In genomic region chr15:74896316-74896715, GRCh38 we compare ENCODE assay signal across 23 cellular contexts.
"Had no signal": no experiment of that assay in that cellular context is flagged by ENCODE, and none has a peak within 500 bp of the region (broad histone marks: within the 10 kb centered on the region; RNA-seq: fewer than 3 reads in every experiment).

No MANE protein-coding gene starts in this region.

- ATAC-seq: activated CD4-positive, alpha-beta T cell treated with anti-CD3 and anti-CD28 coated beads for 36 hours; gastroesophageal sphincter; sciatic nerve; stimulated activated naive B cell treated with anti-CD40 and anti-IgM and Interleukin-4, amounts not matched to agents 10 μg/mL and 1 μg/mL and 100 μg/mL, for 72 hours had no signal

- H3K4me1 ChIP-seq: breast epithelium, neural progenitor cell had no signal

- H3K9me3 ChIP-seq: breast epithelium, colonic mucosa, gastroesophageal sphincter, thoracic aorta, upper lobe of left lung had no signal

- H3K27me3 Mint-ChIP-seq: activated B cell treated with CpG ODN at 0.5 μM for 24 hours; activated CD4-positive, alpha-beta memory T cell treated with anti-CD3 and anti-CD28 coated beads for 36 hours; activated CD4-positive, alpha-beta T cell treated with anti-CD3 and anti-CD28 coated beads for 36 hours; activated naive CD8-positive, alpha-beta T cell treated with anti-CD3 and anti-CD28 coated beads for 36 hours; memory B cell; stimulated activated naive B cell treated with anti-CD40 and anti-IgM and Interleukin-4, amounts not matched to agents 10 μg/mL and 1 μg/mL and 100 μg/mL, for 72 hours had no signal

- H3K27me3 ChIP-seq: breast epithelium, colonic mucosa, dorsolateral prefrontal cortex, gastroesophageal sphincter, neural progenitor cell, upper lobe of left lung had no signal

- H3K4me1 Mint-ChIP-seq: neural progenitor cell had no signal

- H3K4me3 ChIP-seq: breast epithelium, colonic mucosa, dorsolateral prefrontal cortex, gastroesophageal sphincter, neural progenitor cell, smooth muscle cell, thoracic aorta, upper lobe of left lung had no signal

- DNase-seq: activated B cell treated with CpG ODN at 0.5 μM for 24 hours; activated CD4-positive, alpha-beta memory T cell treated with anti-CD3 and anti-CD28 coated beads for 36 hours; activated CD4-positive, alpha-beta T cell treated with anti-CD3 and anti-CD28 coated beads for 36 hours; activated naive CD4-positive, alpha-beta T cell treated with Interleukin-2 at 50 U/mL for 16 hours; activated naive CD8-positive, alpha-beta T cell treated with anti-CD3 and anti-CD28 coated beads for 36 hours; activated T-cell treated with anti-CD3 and anti-CD28 coated beads, Interleukin-2, amount 50 U/mL, for 48 hours; colonic mucosa; dorsolateral prefrontal cortex; head of caudate nucleus; hypothalamus; stimulated activated CD4-positive, alpha-beta T cell treated with anti-CD3 and anti-CD28 coated beads, Interleukin-2, amount 100 ng/mL, for 48 hours; stimulated activated CD8-positive, alpha-beta memory T cell treated with anti-CD3 and anti-CD28 coated beads, Interleukin-4, amount 100 ng/mL, for 48 hours; stimulated activated naive B cell treated with anti-CD40 and anti-IgM and Interleukin-4, amounts not matched to agents 10 μg/mL and 1 μg/mL and 100 μg/mL, for 72 hours; T1000; upper lobe of left lung had no signal

- H3K27ac ChIP-seq: breast epithelium, colonic mucosa, gastroesophageal sphincter, neural progenitor cell, thoracic aorta, upper lobe of left lung had no signal

- H2AFZ ChIP-seq: neural progenitor cell had no signal

- H3K4me2 ChIP-seq: neural progenitor cell, smooth muscle cell had no signal

- H3K4me3 Mint-ChIP-seq: activated B cell treated with CpG ODN at 0.5 μM for 24 hours; activated CD4-positive, alpha-beta memory T cell treated with anti-CD3 and anti-CD28 coated beads for 36 hours; activated CD4-positive, alpha-beta T cell treated with anti-CD3 and anti-CD28 coated beads for 36 hours; activated naive CD8-positive, alpha-beta T cell treated with anti-CD3 and anti-CD28 coated beads for 36 hours; memory B cell; neural progenitor cell; stimulated activated naive B cell treated with anti-CD40 and anti-IgM and Interleukin-4, amounts not matched to agents 10 μg/mL and 1 μg/mL and 100 μg/mL, for 72 hours; T-helper 1 cell treated with Interleukin-12 subunit alpha and Interleukin-12 subunit beta and Interleukin-4 antibody, amounts not matched to agents 30 μg/mL and 1 μg/mL, for 36 hours had no signal

- H3K9me3 Mint-ChIP-seq: activated B cell treated with CpG ODN at 0.5 μM for 24 hours; activated CD4-positive, alpha-beta memory T cell treated with anti-CD3 and anti-CD28 coated beads for 36 hours; activated naive CD8-positive, alpha-beta T cell treated with anti-CD3 and anti-CD28 coated beads for 36 hours; memory B cell; neural progenitor cell; stimulated activated naive B cell treated with anti-CD40 and anti-IgM and Interleukin-4, amounts not matched to agents 10 μg/mL and 1 μg/mL and 100 μg/mL, for 72 hours; T-helper 1 cell treated with Interleukin-12 subunit alpha and Interleukin-12 subunit beta and Interleukin-4 antibody, amounts not matched to agents 30 μg/mL and 1 μg/mL, for 36 hours had no signal

- H3K9ac ChIP-seq: neural progenitor cell had no signal

- H3K36me3 ChIP-seq: breast epithelium, colonic mucosa had no signal

- H3K27ac Mint-ChIP-seq: activated B cell treated with CpG ODN at 0.5 μM for 24 hours; activated CD4-positive, alpha-beta memory T cell treated with anti-CD3 and anti-CD28 coated beads for 36 hours; activated CD4-positive, alpha-beta T cell treated with anti-CD3 and anti-CD28 coated beads for 36 hours; activated naive CD8-positive, alpha-beta T cell treated with anti-CD3 and anti-CD28 coated beads for 36 hours; memory B cell; neural progenitor cell; stimulated activated naive B cell treated with anti-CD40 and anti-IgM and Interleukin-4, amounts not matched to agents 10 μg/mL and 1 μg/mL and 100 μg/mL, for 72 hours; T-helper 1 cell treated with Interleukin-12 subunit alpha and Interleukin-12 subunit beta and Interleukin-4 antibody, amounts not matched to agents 30 μg/mL and 1 μg/mL, for 36 hours had no signal
